Comparison of ENCODE assay signal across 16 cellular contexts in genomic region chr12:19972325-19973288, GRCh38.
A peak's percentile ranks its signal among the peaks of the same experiment; 100 is the strongest.
DNase-seq lines count a peak whose midpoint lies in the region; ATAC-seq and TF ChIP-seq lines count a peak whose summit lies in the region.
"Had no signal": no experiment of that assay in that cellular context is flagged by ENCODE, and none has a peak within 500 bp of the region (broad histone marks: within the 10 kb centered on the region; RNA-seq: fewer than 3 reads in every experiment).

No MANE protein-coding gene starts in this region.

- peak; percentile 52 to 55 for ATAC-seq in activated T-cell treated with anti-CD3 and anti-CD28 coated beads, Interleukin-2, amount 50 U/mL, for 4 hours
- ATAC-seq in stimulated activated naive CD8-positive, alpha-beta T cell treated with anti-CD3 and anti-CD28 coated beads, Interleukin-15, amount 100 ng/mL, for 72 hours = peak; percentile 89
- ATAC-seq: activated CD4-positive, CD25-positive, alpha-beta regulatory T cell treated with anti-CD3 and anti-CD28 coated beads, Interleukin-2, amount 50 U/mL, for 24 hours; gastroesophageal sphincter; left colon had no signal

- no peaks in the 10 kb centered on the region for H3K79me2 ChIP-seq in hepatocyte

- H3K4me1 ChIP-seq in hepatocyte (ENCODE audit: insufficient read depth) (peaks cover 28% of the 10 kb centered on the region), HAP-1 (no peaks in the 10 kb centered on the region)

- H3K27ac Mint-ChIP-seq in stimulated activated naive CD8-positive, alpha-beta T cell treated with anti-CD3 and anti-CD28 coated beads, Interleukin-15, amount 100 ng/mL, for 72 hours = peak overlapping the region in 1 of 2 donors; percentile 48
- no peak overlapping the region for H3K27ac Mint-ChIP-seq in activated T-helper 1 cell treated with anti-CD3 and anti-CD28 coated beads, Interleukin-12 subunit alpha, Interleukin-12 subunit beta, Interleukin-2, Interleukin-4 antibody, amounts not matched to agents 30 ng/mL and 10 ng/mL and 1 ng/mL, durations not matched to agents 14 hours and 24 hours and 36 hours

- H3K27me3 ChIP-seq in hepatocyte = no peaks in the 10 kb centered on the region
- 0 out of 2 replicates have a peak, but pooled peaks cover 2% of the 10 kb centered on the region for H3K27me3 ChIP-seq in HAP-1 (ENCODE audit: low read depth)
- H3K27me3 ChIP-seq: gastroesophageal sphincter, suprapubic skin had no signal

- H3K4me3 ChIP-seq in hepatocyte (no peak overlapping the region), HAP-1 (no peak overlapping the region)
- H3K4me3 ChIP-seq: gastroesophageal sphincter, suprapubic skin had no signal

- no peak overlapping the region for H3K4me2 ChIP-seq in hepatocyte
- H3K4me2 ChIP-seq: SK-N-SH had no signal

- no peak overlapping the region for H3K4me3 Mint-ChIP-seq in activated T-cell treated with anti-CD3 and anti-CD28 coated beads, Interleukin-2, amount 50 U/mL, for 4 hours
- H3K4me3 Mint-ChIP-seq in stimulated activated naive CD8-positive, alpha-beta T cell treated with anti-CD3 and anti-CD28 coated beads, Interleukin-15, amount 100 ng/mL, for 72 hours = no peak overlapping the region
- no peak overlapping the region for H3K4me3 Mint-ChIP-seq in activated T-helper 1 cell treated with anti-CD3 and anti-CD28 coated beads, Interleukin-12 subunit alpha, Interleukin-12 subunit beta, Interleukin-2, Interleukin-4 antibody, amounts not matched to agents 30 ng/mL and 10 ng/mL and 1 ng/mL, durations not matched to agents 14 hours and 24 hours and 36 hours

- no peak for DNase-seq in activated T-cell treated with anti-CD3 and anti-CD28 coated beads, Interleukin-2, amount 50 U/mL, for 4 hours
- DNase-seq in activated T-cell treated with anti-CD3 and anti-CD28 coated beads for 4 hours (no peak), MV-4-11 (lab: John Stamatoyannopoulos, UW) (peak; percentile 39), hepatocyte (ENCODE audit: low spot score) (peak; percentile 19), HAP-1 (ENCODE audit: low spot score in 2 of 2) (no peak)
- DNase-seq in stimulated activated naive CD8-positive, alpha-beta T cell treated with anti-CD3 and anti-CD28 coated beads, Interleukin-15, amount 100 ng/mL, for 72 hours = peak; percentile 9 to 37
- no peak for DNase-seq in activated T-helper 1 cell treated with anti-CD3 and anti-CD28 coated beads, Interleukin-12 subunit alpha, Interleukin-12 subunit beta, Interleukin-2, Interleukin-4 antibody, amounts not matched to agents 30 ng/mL and 10 ng/mL and 1 ng/mL, durations not matched to agents 14 hours and 24 hours and 36 hours (ENCODE audit: low spot score)
- DNase-seq in activated naive CD4-positive, alpha-beta T cell (lab: John Stamatoyannopoulos, UW) = no peak
- DNase-seq: DND-41; effector memory CD4-positive, alpha-beta T cell; left colon; NCI-H187; SK-N-SH had no signal

- no peaks in the 10 kb centered on the region for H3K36me3 Mint-ChIP-seq in activated T-cell treated with anti-CD3 and anti-CD28 coated beads, Interleukin-2, amount 50 U/mL, for 4 hours (ENCODE audit: insufficient read depth)
- no peaks in the 10 kb centered on the region for H3K36me3 Mint-ChIP-seq in activated T-helper 1 cell treated with anti-CD3 and anti-CD28 coated beads, Interleukin-12 subunit alpha, Interleukin-12 subunit beta, Interleukin-2, Interleukin-4 antibody, amounts not matched to agents 30 ng/mL and 10 ng/mL and 1 ng/mL, durations not matched to agents 14 hours and 24 hours and 36 hours (ENCODE audit: low read depth)

- no peak overlapping the region for H2AFZ ChIP-seq in hepatocyte

- H3K36me3 ChIP-seq in hepatocyte (replicated peaks; ENCODE audit: insufficient read depth, low read depth) (no peaks in the 10 kb centered on the region), HAP-1 (replicated peaks) (no peaks in the 10 kb centered on the region)
- H3K36me3 ChIP-seq: gastroesophageal sphincter, suprapubic skin had no signal

- H3K27ac ChIP-seq in hepatocyte = peak overlapping the region; percentile 89
- H3K27ac ChIP-seq: gastroesophageal sphincter, suprapubic skin had no signal

- H3K9me3 ChIP-seq in hepatocyte (ENCODE audit: low read depth) = no peaks in the 10 kb centered on the region
- no peaks in the 10 kb centered on the region for H3K9me3 ChIP-seq in HAP-1
- H3K9me3 ChIP-seq: gastroesophageal sphincter, SK-N-SH, suprapubic skin had no signal

- H4K20me1 ChIP-seq in hepatocyte (ENCODE audit: insufficient read depth, poor library complexity, severe bottlenecking) = no peaks in the 10 kb centered on the region

- 77% methylated on average over 11 of the region's 11 CpGs for WGBS in hepatocyte (ENCODE audit: low lambda C conversion rate, missing lambda C conversion rate)

- intact Hi-C loops in activated T-helper 1 cell treated with anti-CD3 and anti-CD28 coated beads, Interleukin-12 subunit alpha, Interleukin-12 subunit beta, Interleukin-2, Interleukin-4 antibody, amounts not matched to agents 30 ng/mL and 10 ng/mL and 1 ng/mL, durations not matched to agents 14 hours and 24 hours and 36 hours (cut with micrococcal nuclease) = no loop called here

- H3K27me3 Mint-ChIP-seq in activated T-cell treated with anti-CD3 and anti-CD28 coated beads, Interleukin-2, amount 50 U/mL, for 4 hours (ENCODE audit: low read depth) = no peaks in the 10 kb centered on the region
- H3K27me3 Mint-ChIP-seq in stimulated activated naive CD8-positive, alpha-beta T cell treated with anti-CD3 and anti-CD28 coated beads, Interleukin-15, amount 100 ng/mL, for 72 hours = no peaks in the 10 kb centered on the region
- H3K27me3 Mint-ChIP-seq in activated T-helper 1 cell treated with anti-CD3 and anti-CD28 coated beads, Interleukin-12 subunit alpha, Interleukin-12 subunit beta, Interleukin-2, Interleukin-4 antibody, amounts not matched to agents 30 ng/mL and 10 ng/mL and 1 ng/mL, durations not matched to agents 14 hours and 24 hours and 36 hours (ENCODE audit: insufficient read depth) = no peaks in the 10 kb centered on the region

- no peaks in the 10 kb centered on the region for H3K9me2 ChIP-seq in hepatocyte (replicated peaks; ENCODE audit: insufficient read depth)
- H3K9me2 ChIP-seq: SK-N-SH had no signal

- TF ChIP-seq CTCF in hepatocyte (IDR thresholded peaks at IDR 0.05; ENCODE audit: poor library complexity) = no peak

- in situ Hi-C loops in HAP-1 (cut with MboI; ENCODE audit: low sequenced_read_pairs) = no loop called here

- H3K9me3 Mint-ChIP-seq in activated T-cell treated with anti-CD3 and anti-CD28 coated beads, Interleukin-2, amount 50 U/mL, for 4 hours = no peaks in the 10 kb centered on the region
- H3K9me3 Mint-ChIP-seq in stimulated activated naive CD8-positive, alpha-beta T cell treated with anti-CD3 and anti-CD28 coated beads, Interleukin-15, amount 100 ng/mL, for 72 hours = no peaks in the 10 kb centered on the region
- no peaks in the 10 kb centered on the region for H3K9me3 Mint-ChIP-seq in activated T-helper 1 cell treated with anti-CD3 and anti-CD28 coated beads, Interleukin-12 subunit alpha, Interleukin-12 subunit beta, Interleukin-2, Interleukin-4 antibody, amounts not matched to agents 30 ng/mL and 10 ng/mL and 1 ng/mL, durations not matched to agents 14 hours and 24 hours and 36 hours

- no peaks in the 10 kb centered on the region for H3K4me1 Mint-ChIP-seq in activated T-cell treated with anti-CD3 and anti-CD28 coated beads, Interleukin-2, amount 50 U/mL, for 4 hours (ENCODE audit: low read depth)
- peaks cover 16% of the 10 kb centered on the region for H3K4me1 Mint-ChIP-seq in stimulated activated naive CD8-positive, alpha-beta T cell treated with anti-CD3 and anti-CD28 coated beads, Interleukin-15, amount 100 ng/mL, for 72 hours
- no peaks in the 10 kb centered on the region for H3K4me1 Mint-ChIP-seq in activated T-helper 1 cell treated with anti-CD3 and anti-CD28 coated beads, Interleukin-12 subunit alpha, Interleukin-12 subunit beta, Interleukin-2, Interleukin-4 antibody, amounts not matched to agents 30 ng/mL and 10 ng/mL and 1 ng/mL, durations not matched to agents 14 hours and 24 hours and 36 hours (ENCODE audit: low read depth)

Comparison
In these comparisons a context has a peak if more than half of its experiments do, and no peak if none do; other contexts are left out.
1. DNase-seq: peak in MV-4-11 (single experiment), hepatocyte (single experiment) and stimulated activated naive CD8-positive, alpha-beta T cell treated with anti-CD3 and anti-CD28 coated beads, Interleukin-15, amount 100 ng/mL, for 72 hours (2 of 2); none in activated T-cell treated with anti-CD3 and anti-CD28 coated beads, Interleukin-2, amount 50 U/mL, for 4 hours (single experiment), activated T-cell treated with anti-CD3 and anti-CD28 coated beads for 4 hours (single experiment), HAP-1 (0 of 2), activated T-helper 1 cell treated with anti-CD3 and anti-CD28 coated beads, Interleukin-12 subunit alpha, Interleukin-12 subunit beta, Interleukin-2, Interleukin-4 antibody, amounts not matched to agents 30 ng/mL and 10 ng/mL and 1 ng/mL, durations not matched to agents 14 hours and 24 hours and 36 hours (single experiment) and activated naive CD4-positive, alpha-beta T cell (0 of 4).